ENCODE assay signal across 8 cellular contexts in the genomic region with DNA sequence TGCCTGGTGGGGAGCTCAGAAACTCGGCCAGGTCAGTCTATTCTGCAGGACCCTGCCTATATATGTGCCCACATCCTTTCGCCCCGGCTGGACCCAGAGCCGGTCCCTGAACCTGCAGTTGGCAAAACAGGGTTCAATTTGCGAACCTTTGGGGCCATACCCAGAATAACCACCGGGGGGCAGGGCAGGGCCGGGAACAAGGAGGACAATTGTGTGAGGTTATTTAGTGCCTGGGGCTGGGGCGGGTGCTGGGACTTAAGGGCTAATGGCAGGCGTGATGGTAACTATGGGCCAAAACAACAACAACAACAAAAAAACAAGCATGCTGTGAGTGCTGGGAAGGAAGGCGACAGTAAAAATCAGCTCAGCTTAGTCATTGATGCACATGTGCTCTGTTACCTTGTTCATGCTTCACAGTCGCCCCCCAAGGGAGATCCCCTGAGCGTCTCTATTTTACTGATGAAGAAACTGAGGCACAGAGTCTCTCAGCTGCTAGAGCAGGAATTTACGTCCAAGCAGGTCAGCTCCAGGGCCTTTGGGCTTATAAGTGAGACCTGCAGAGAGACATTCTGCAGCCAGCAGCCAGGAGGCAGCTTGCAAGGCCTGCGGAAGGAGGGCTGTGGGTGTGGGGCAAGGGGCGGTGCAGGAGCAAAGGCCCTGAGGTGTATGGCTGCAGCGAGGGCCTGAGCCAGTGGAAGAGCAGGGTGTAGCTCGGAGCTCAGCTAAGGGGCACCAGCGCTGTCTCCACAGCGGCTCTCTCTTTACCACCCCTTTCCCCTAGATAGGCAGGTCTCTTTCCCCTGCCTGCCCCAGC.
DNase-seq lines count a peak whose midpoint lies in the region; ATAC-seq and TF ChIP-seq lines count a peak whose summit lies in the region.

No MANE protein-coding gene starts in this region.

- TF ChIP-seq CTCF in HCT116 (IDR thresholded peaks at IDR 0.05 in 2 of 3, conservative IDR thresholded peaks at IDR 0.05 in 1 of 3; ENCODE audit: borderline replicate concordance in 1 of 3, insufficient read depth in 1 of 3, low read depth in 2 of 3, low read length in 2 of 3) (peak; percentile 80 to 88 (median 88)), nephron (IDR thresholded peaks at IDR 0.05; ENCODE audit: unreplicated experiment in 3 of 3) (peak; percentile 77 to 86 (median 82)), suprapubic skin (IDR thresholded peaks at IDR 0.05) (peak; percentile 38 to 72)

- no peaks in the 10 kb centered on the region for H3K36me3 ChIP-seq in CD8-positive, alpha-beta memory T cell (ENCODE audit: insufficient read depth, low read length)
- no peaks in the 10 kb centered on the region for H3K36me3 ChIP-seq in HCT116 (ENCODE audit: control insufficient read depth in 1 of 2, insufficient read depth in 2 of 2, low read length in 2 of 2)
- H3K36me3 ChIP-seq in suprapubic skin: peaks cover 12% of the 10 kb centered on the region

- H3K27ac ChIP-seq in CD8-positive, alpha-beta memory T cell (ENCODE audit: low read depth, low read length): no peak overlapping the region
- H3K27ac ChIP-seq in HCT116 (ENCODE audit: low read depth, low read length): no peak overlapping the region
- H3K27ac ChIP-seq in suprapubic skin: no peak overlapping the region

- TF ChIP-seq POLR2A in HCT116 (IDR thresholded peaks at IDR 0.05; ENCODE audit: borderline replicate concordance, extremely low read depth, insufficient read depth, insufficient read length) (no peak), suprapubic skin (IDR thresholded peaks at IDR 0.05) (no peak)

- H3K9me3 Mint-ChIP-seq in CD8-positive, alpha-beta memory T cell: peaks cover 0 to 3% (median 2%) of the 10 kb centered on the region in 5 donors
- peaks cover 5% of the 10 kb centered on the region for H3K9me3 Mint-ChIP-seq in nephron

- H3K4me3 ChIP-seq in CD8-positive, alpha-beta memory T cell (ENCODE audit: low read length): no peak overlapping the region
- H3K4me3 ChIP-seq in HCT116 (replicated peaks in 1 of 2; ENCODE audit: low read depth in 1 of 2, low read length in 2 of 2): no peak overlapping the region
- H3K4me3 ChIP-seq in suprapubic skin: no peak overlapping the region

- no TSS peak for BruUV-seq in HCT116 (replicated peaks; lab: Mats Ljungman, UMichigan)

- H3K27ac Mint-ChIP-seq in CD8-positive, alpha-beta memory T cell: peak overlapping the region in 1 of 8 donors; percentile 11
- H3K27ac Mint-ChIP-seq in nephron: no peak overlapping the region

- no peak overlapping the region for H3K4me3 Mint-ChIP-seq in CD8-positive, alpha-beta memory T cell
- H3K4me3 Mint-ChIP-seq in nephron: no peak overlapping the region

- POLR2A ChIA-PET in CD8-positive, alpha-beta memory T cell (lab: Charles Lee): no interaction called here
- POLR2A ChIA-PET in HCT116 (lab: Charles Lee): interaction anchor here (1.0 kb wide), 1 partner anchor 320 kb away, joined by 3 read pairs; no protein-coding TSS in a partner anchor

- no peaks in the 10 kb centered on the region for H3K4me1 ChIP-seq in CD8-positive, alpha-beta memory T cell (ENCODE audit: insufficient read depth, low read length)
- H3K4me1 ChIP-seq in HCT116 (ENCODE audit: control insufficient read depth in 1 of 2, insufficient read depth in 2 of 2, low read length in 2 of 2) (peaks cover 3 to 5% of the 10 kb centered on the region in 2 experiments; a peak in 1 of 4 replicates), suprapubic skin (peaks cover 8% of the 10 kb centered on the region)

- WGBS in suprapubic skin: 22% methylated on average over 16 of the region's 19 CpGs

- peak; percentile 92 for TF ChIP-seq RAD21 in HCT116 (IDR thresholded peaks at IDR 0.05; ENCODE audit: low read depth)

- intact Hi-C loops in HCT116 (cut with micrococcal nuclease): loop anchor here (1.0 to 10.0 kb wide), 4 partner anchors 281 to 922 kb away; no protein-coding TSS in a partner anchor

- no peaks in the 10 kb centered on the region for H3K9me3 ChIP-seq in CD8-positive, alpha-beta memory T cell (ENCODE audit: low read length)
- no peaks in the 10 kb centered on the region for H3K9me3 ChIP-seq in HCT116 (ENCODE audit: control insufficient read depth in 1 of 2, insufficient read depth in 1 of 2, low read depth in 1 of 2, low read length in 2 of 2)
- H3K9me3 ChIP-seq in suprapubic skin: no peaks in the 10 kb centered on the region

- peak in 4 of 5 donors; percentile 21 to 59 (median 30) for DNase-seq in CD8-positive, alpha-beta memory T cell
- DNase-seq in HCT116 (ENCODE audit: low read depth, low spot score) (peak; percentile 34), NCI-H82 (lab: John Stamatoyannopoulos, UW) (peak; percentile 74), activated T-cell treated with anti-CD3 and anti-CD28 coated beads for 24 hours (ENCODE audit: low read depth) (peak; percentile 56), fibroblast of gingiva (ENCODE audit: low read depth) (peak; percentile 58), suprapubic skin (ENCODE audit: low spot score in 2 of 2) (peak; percentile 76 to 83)

- peaks cover 4 to 8% of the 10 kb centered on the region in 2 donors for H3K27me3 Mint-ChIP-seq in CD8-positive, alpha-beta memory T cell
- peaks cover 15% of the 10 kb centered on the region for H3K27me3 Mint-ChIP-seq in nephron (ENCODE audit: low read depth)

- H3K4me1 Mint-ChIP-seq in CD8-positive, alpha-beta memory T cell: peaks cover 0 to 2% (median 0%) of the 10 kb centered on the region in 3 donors
- H3K4me1 Mint-ChIP-seq in nephron: no peaks in the 10 kb centered on the region

- H3K9me2 ChIP-seq in HCT116 (ENCODE audit: insufficient read depth): no peaks in the 10 kb centered on the region

- no peak overlapping the region for H3K4me2 ChIP-seq in HCT116 (ENCODE audit: low read length)

- CTCF ChIA-PET in CD8-positive, alpha-beta memory T cell (lab: Charles Lee): interaction anchor here (1.8 kb wide), 1 partner anchor 281 kb away, joined by 8 read pairs; no protein-coding TSS in a partner anchor
- CTCF ChIA-PET in HCT116 (lab: Charles Lee): interaction anchor here (1.1 to 2.8 kb wide), 4 partner anchors 145 to 331 kb away, joined by 6 to 18 read pairs (median 11); no protein-coding TSS in a partner anchor

- H2AFZ ChIP-seq in HCT116 (ENCODE audit: low read depth, low read length, poor library complexity, severe bottlenecking): no peak overlapping the region

- RAD21 ChIA-PET in HCT116 (lab: Charles Lee; ENCODE audit: low non-redundant PET in 1 of 2, low total read pairs in 2 of 2, uncharacterized antibody in 2 of 2, unreplicated experiment in 2 of 2): interaction anchor here (0.6 to 1.1 kb wide), 2 partner anchors 191 to 530 kb away, joined by 3 read pairs; no protein-coding TSS in a partner anchor

- peaks cover 0 to 11% (median 1%) of the 10 kb centered on the region in 3 donors for H3K36me3 Mint-ChIP-seq in CD8-positive, alpha-beta memory T cell
- peaks cover 7% of the 10 kb centered on the region for H3K36me3 Mint-ChIP-seq in nephron (ENCODE audit: low read depth)

- H3K9ac ChIP-seq in HCT116 (ENCODE audit: low read length): no peak overlapping the region

- H3K27me3 ChIP-seq in CD8-positive, alpha-beta memory T cell (ENCODE audit: insufficient read depth, low read length, poor library complexity, severe bottlenecking): no peaks in the 10 kb centered on the region
- no peaks in the 10 kb centered on the region for H3K27me3 ChIP-seq in HCT116 (ENCODE audit: insufficient read depth, low read length)
- peaks cover 2% of the 10 kb centered on the region for H3K27me3 ChIP-seq in suprapubic skin

- H3K79me2 ChIP-seq in HCT116 (ENCODE audit: insufficient read depth, low read length): no peaks in the 10 kb centered on the region

- no peaks in the 10 kb centered on the region for H4K20me1 ChIP-seq in HCT116 (ENCODE audit: insufficient read depth)

- ATAC-seq in HCT116: peak; percentile 86
- ATAC-seq in GM19467 (IDR thresholded peaks at IDR 0.05; ENCODE audit: unreplicated experiment): no peak

- TF ChIP-seq EP300 in suprapubic skin (IDR thresholded peaks at IDR 0.05): no peak

TF ChIP-seq in HCT116, 20 proteins besides CTCF, POLR2A, EP300 and RAD21:
- TF ChIP-seq ZNF274 (IDR thresholded peaks at IDR 0.05; ENCODE audit: low read depth, low read length): no peak
- TF ChIP-seq, protein P1, sequence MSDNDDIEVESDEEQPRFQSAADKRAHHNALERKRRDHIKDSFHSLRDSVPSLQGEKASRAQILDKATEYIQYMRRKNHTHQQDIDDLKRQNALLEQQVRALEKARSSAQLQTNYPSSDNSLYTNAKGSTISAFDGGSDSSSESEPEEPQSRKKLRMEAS (IDR thresholded peaks at IDR 0.05): no peak
- TF ChIP-seq, protein P2, sequence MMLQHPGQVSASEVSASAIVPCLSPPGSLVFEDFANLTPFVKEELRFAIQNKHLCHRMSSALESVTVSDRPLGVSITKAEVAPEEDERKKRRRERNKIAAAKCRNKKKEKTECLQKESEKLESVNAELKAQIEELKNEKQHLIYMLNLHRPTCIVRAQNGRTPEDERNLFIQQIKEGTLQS (IDR thresholded peaks at IDR 0.05): no peak
- no peak for TF ChIP-seq EZH2 (IDR thresholded peaks at IDR 0.05)
- peak; percentile 24 for TF ChIP-seq YY1 (IDR thresholded peaks at IDR 0.05; ENCODE audit: extremely low read depth, insufficient replicate concordance, low read depth, low read length)
